ENCODE assay signal across 9 cellular contexts in the genomic region with DNA sequence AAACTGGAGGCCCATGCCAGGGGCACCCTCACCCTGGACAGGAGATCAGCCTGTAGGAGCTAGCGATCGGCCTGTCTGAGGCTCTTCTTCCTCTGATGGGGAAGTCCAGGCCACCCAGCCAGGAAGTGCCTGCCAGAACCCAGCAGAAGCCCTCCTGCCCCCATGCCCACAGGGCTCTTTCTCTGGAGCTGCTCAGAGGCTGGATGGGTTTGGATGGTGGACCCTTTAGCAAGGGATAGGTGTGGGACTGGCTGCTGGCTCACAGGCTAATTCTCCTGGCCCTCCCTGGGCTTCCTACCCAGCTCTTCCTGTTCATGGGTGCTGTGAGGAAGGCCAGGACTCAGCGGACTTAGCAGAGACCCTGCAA. TPM values are rescaled to one million over a fixed set of nuclear protein-coding genes. Genes with fewer than 3 reads are reported as not detected.
DNase-seq lines count a peak whose midpoint lies in the region; ATAC-seq and TF ChIP-seq lines count a peak whose summit lies in the region.
"Had no signal": no experiment of that assay in that cellular context is flagged by ENCODE, and none has a peak within 500 bp of the region (broad histone marks: within the 10 kb centered on the region; RNA-seq: fewer than 3 reads in every experiment).

No MANE protein-coding gene starts in this region.

- no peak for DNase-seq in activated naive CD4-positive, alpha-beta T cell treated with anti-CD3 and anti-CD28 coated beads, Interleukin-2, amount 50 U/mL, for 72 hours (ENCODE audit: low spot score in 2 of 2)
- DNase-seq in activated naive CD4-positive, alpha-beta T cell treated with anti-CD3 and anti-CD28 coated beads, Interleukin-2, amount 10 ng/mL, durations not matched to agents 7 days and 5 days, result no peak
- peak; percentile 41 for DNase-seq in activated CD8-positive, alpha-beta T cell treated with anti-CD3 and anti-CD28 coated beads for 36 hours
- peak in 1 of 2 donors; percentile 78 for DNase-seq in left lung
- no peak for DNase-seq in upper lobe of left lung
- no peak for DNase-seq in T1000 (lab: John Stamatoyannopoulos, UW)
- no peak for DNase-seq in breast epithelium (ENCODE audit: low spot score in 2 of 2)
- DNase-seq in CD8-positive, alpha-beta T cell, result no peak
- DNase-seq: NCI-H1930 had no signal

- H3K27me3 ChIP-seq in left lung (no peaks in the 10 kb centered on the region), upper lobe of left lung (no peaks in the 10 kb centered on the region), breast epithelium (no peaks in the 10 kb centered on the region)
- H3K27me3 ChIP-seq in CD8-positive, alpha-beta T cell (ENCODE audit: insufficient read depth, low read length), result no peaks in the 10 kb centered on the region

- no peak for ATAC-seq in activated naive CD4-positive, alpha-beta T cell treated with anti-CD3 and anti-CD28 coated beads, Interleukin-2, amount 50 U/mL, for 72 hours
- ATAC-seq in activated CD8-positive, alpha-beta T cell treated with anti-CD3 and anti-CD28 coated beads for 36 hours, result no peak
- ATAC-seq in left lung (peak; percentile 4), upper lobe of left lung (ENCODE audit: low FRiP score in 2 of 2) (peak in 1 of 2 donors; percentile 19)
- ATAC-seq in CD8-positive, alpha-beta T cell, result no peak

- H3K4me1 Mint-ChIP-seq in activated naive CD4-positive, alpha-beta T cell treated with anti-CD3 and anti-CD28 coated beads, Interleukin-2, amount 10 ng/mL, durations not matched to agents 7 days and 5 days, result peaks cover 48% of the 10 kb centered on the region
- H3K4me1 Mint-ChIP-seq in activated CD8-positive, alpha-beta T cell treated with anti-CD3 and anti-CD28 coated beads for 36 hours (ENCODE audit: low read depth), result peaks cover 65% of the 10 kb centered on the region
- H3K4me1 Mint-ChIP-seq in CD8-positive, alpha-beta T cell (ENCODE audit: low read depth), result peaks cover 53% of the 10 kb centered on the region

- POLR2A ChIA-PET in activated CD8-positive, alpha-beta T cell treated with anti-CD3 and anti-CD28 coated beads for 36 hours (lab: Charles Lee), result interaction anchor here (1.4 to 2.2 kb wide), 7 partner anchors 8 to 185 kb away, joined by 4 to 15 read pairs (median 7); no protein-coding TSS in a partner anchor
- POLR2A ChIA-PET in CD8-positive, alpha-beta T cell (lab: Charles Lee), result interaction anchor here (0.5 to 2.7 kb wide), 5 partner anchors 8 to 1015 kb away, joined by 3 to 20 read pairs (median 3); no protein-coding TSS in a partner anchor

- intact Hi-C loops in activated CD8-positive, alpha-beta T cell treated with anti-CD3 and anti-CD28 coated beads for 36 hours (cut with micrococcal nuclease), result loop anchor here (1.0 kb wide), 1 partner anchor 9 kb away; no protein-coding TSS in a partner anchor
- intact Hi-C loops in left lung (cut with DNase I), result no loop called here
- intact Hi-C loops in breast epithelium (cut with DNase I; ENCODE audit: low total_unique reads), result no loop called here
- intact Hi-C loops in CD8-positive, alpha-beta T cell (cut with DNase I, micrococcal nuclease), result loop anchor here (1.0 to 5.0 kb wide), 3 partner anchors 10 to 391 kb away; no protein-coding TSS in a partner anchor

- peaks cover under 1% of the 10 kb centered on the region for H3K27me3 Mint-ChIP-seq in activated naive CD4-positive, alpha-beta T cell treated with anti-CD3 and anti-CD28 coated beads, Interleukin-2, amount 10 ng/mL, durations not matched to agents 7 days and 5 days
- H3K27me3 Mint-ChIP-seq in activated CD8-positive, alpha-beta T cell treated with anti-CD3 and anti-CD28 coated beads for 36 hours, result no peaks in the 10 kb centered on the region
- no peaks in the 10 kb centered on the region for H3K27me3 Mint-ChIP-seq in CD8-positive, alpha-beta T cell (ENCODE audit: low read depth)

- no peak for TF ChIP-seq POLR2A in upper lobe of left lung (IDR thresholded peaks at IDR 0.05)
- TF ChIP-seq POLR2A in breast epithelium (IDR thresholded peaks at IDR 0.05), result no peak

- peak overlapping the region; percentile 98 to 99 for H3K27ac Mint-ChIP-seq in activated naive CD4-positive, alpha-beta T cell treated with anti-CD3 and anti-CD28 coated beads, Interleukin-2, amount 50 U/mL, for 72 hours
- H3K27ac Mint-ChIP-seq in activated naive CD4-positive, alpha-beta T cell treated with anti-CD3 and anti-CD28 coated beads, Interleukin-2, amount 10 ng/mL, durations not matched to agents 7 days and 5 days, result no peak overlapping the region
- H3K27ac Mint-ChIP-seq in activated CD8-positive, alpha-beta T cell treated with anti-CD3 and anti-CD28 coated beads for 36 hours, result peak overlapping the region; percentile 98
- H3K27ac Mint-ChIP-seq in CD8-positive, alpha-beta T cell, result no peak overlapping the region

- no peak for TF ChIP-seq EP300 in upper lobe of left lung (IDR thresholded peaks at IDR 0.05)

- H3K4me1 ChIP-seq in left lung, result peaks cover 6 to 53% of the 10 kb centered on the region in 2 donors
- peaks cover 32 to 48% (median 44%) of the 10 kb centered on the region in 4 donors for H3K4me1 ChIP-seq in upper lobe of left lung
- H3K4me1 ChIP-seq in breast epithelium, result no peaks in the 10 kb centered on the region
- peaks cover 53% of the 10 kb centered on the region for H3K4me1 ChIP-seq in CD8-positive, alpha-beta T cell (ENCODE audit: insufficient read depth, low read length)

- H3K9me3 ChIP-seq in left lung (no peaks in the 10 kb centered on the region), upper lobe of left lung (no peaks in the 10 kb centered on the region), breast epithelium (no peaks in the 10 kb centered on the region)
- H3K9me3 ChIP-seq in CD8-positive, alpha-beta T cell (ENCODE audit: low read length), result no peaks in the 10 kb centered on the region

- H3K36me3 Mint-ChIP-seq in activated naive CD4-positive, alpha-beta T cell treated with anti-CD3 and anti-CD28 coated beads, Interleukin-2, amount 50 U/mL, for 72 hours, result no peaks in the 10 kb centered on the region
- no peaks in the 10 kb centered on the region for H3K36me3 Mint-ChIP-seq in activated naive CD4-positive, alpha-beta T cell treated with anti-CD3 and anti-CD28 coated beads, Interleukin-2, amount 10 ng/mL, durations not matched to agents 7 days and 5 days
- no peaks in the 10 kb centered on the region for H3K36me3 Mint-ChIP-seq in activated CD8-positive, alpha-beta T cell treated with anti-CD3 and anti-CD28 coated beads for 36 hours (ENCODE audit: low read depth)
- H3K36me3 Mint-ChIP-seq in CD8-positive, alpha-beta T cell, result peaks cover 3% of the 10 kb centered on the region

- no peak for TF ChIP-seq CTCF in activated CD8-positive, alpha-beta T cell treated with anti-CD3 and anti-CD28 coated beads for 36 hours (IDR thresholded peaks at IDR 0.05)
- TF ChIP-seq CTCF in left lung (IDR thresholded peaks at IDR 0.05), result no peak
- no peak for TF ChIP-seq CTCF in upper lobe of left lung (IDR thresholded peaks at IDR 0.05)
- TF ChIP-seq CTCF in breast epithelium (IDR thresholded peaks at IDR 0.05), result no peak
- TF ChIP-seq CTCF in CD8-positive, alpha-beta T cell (IDR thresholded peaks at IDR 0.05), result no peak

- H3K4me3 ChIP-seq in left lung (no peak overlapping the region), upper lobe of left lung (no peak overlapping the region), breast epithelium (no peak overlapping the region)
- H3K4me3 ChIP-seq in CD8-positive, alpha-beta T cell (ENCODE audit: low read depth, low read length), result no peak overlapping the region

- no peaks in the 10 kb centered on the region for H3K9me3 Mint-ChIP-seq in activated naive CD4-positive, alpha-beta T cell treated with anti-CD3 and anti-CD28 coated beads, Interleukin-2, amount 50 U/mL, for 72 hours
- H3K9me3 Mint-ChIP-seq in activated naive CD4-positive, alpha-beta T cell treated with anti-CD3 and anti-CD28 coated beads, Interleukin-2, amount 10 ng/mL, durations not matched to agents 7 days and 5 days, result no peaks in the 10 kb centered on the region
- H3K9me3 Mint-ChIP-seq in activated CD8-positive, alpha-beta T cell treated with anti-CD3 and anti-CD28 coated beads for 36 hours, result no peaks in the 10 kb centered on the region
- H3K9me3 Mint-ChIP-seq in CD8-positive, alpha-beta T cell, result no peaks in the 10 kb centered on the region

- CTCF ChIA-PET in activated naive CD4-positive, alpha-beta T cell treated with anti-CD3 and anti-CD28 coated beads, Interleukin-2, amount 10 ng/mL, durations not matched to agents 7 days and 5 days (lab: Charles Lee), result interaction anchor here (1.0 to 11.5 kb wide), 12 partner anchors 9 to 397 kb away, joined by 3 to 270 read pairs (median 6); no protein-coding TSS in a partner anchor
- CTCF ChIA-PET in activated CD8-positive, alpha-beta T cell treated with anti-CD3 and anti-CD28 coated beads for 36 hours (lab: Charles Lee), result interaction anchor here (0.6 to 15.2 kb wide), 32 partner anchors 10 to 493 kb away, joined by 3 to 196 read pairs (median 4); partner anchors contain the start of genes IL10RA and TMPRSS13
- CTCF ChIA-PET in CD8-positive, alpha-beta T cell (lab: Charles Lee), result interaction anchor here (0.6 to 12.9 kb wide), 23 partner anchors 11 to 390 kb away, joined by 3 to 431 read pairs (median 7); partner anchors contain the start of genes DSCAML1 and TMPRSS13

- H3K27ac ChIP-seq in left lung (peak overlapping the region in 1 of 2 donors; percentile 92), upper lobe of left lung (peak overlapping the region; percentile 15 to 74 (median 67)), breast epithelium (no peak overlapping the region)
- no peak overlapping the region for H3K27ac ChIP-seq in CD8-positive, alpha-beta T cell (ENCODE audit: low read depth, low read length)

- WGBS in upper lobe of left lung, 2 donors, result 60 to 63% methylated on average over 2 to 3 of the region's 3 CpGs

- H3K4me3 Mint-ChIP-seq in activated naive CD4-positive, alpha-beta T cell treated with anti-CD3 and anti-CD28 coated beads, Interleukin-2, amount 10 ng/mL, durations not matched to agents 7 days and 5 days, result no peak overlapping the region
- H3K4me3 Mint-ChIP-seq in activated CD8-positive, alpha-beta T cell treated with anti-CD3 and anti-CD28 coated beads for 36 hours, result peak overlapping the region; percentile 63
- H3K4me3 Mint-ChIP-seq in CD8-positive, alpha-beta T cell, result no peak overlapping the region

- no peaks in the 10 kb centered on the region for H3K36me3 ChIP-seq in left lung
- H3K36me3 ChIP-seq in upper lobe of left lung, result no peaks in the 10 kb centered on the region
- no peaks in the 10 kb centered on the region for H3K36me3 ChIP-seq in breast epithelium
- no peaks in the 10 kb centered on the region for H3K36me3 ChIP-seq in CD8-positive, alpha-beta T cell (ENCODE audit: insufficient read depth, low read length)

RNA-seq across cellular contexts. Expression of gene FXYD2, which starts 7.7 kb away (rescaled TPM):
- total RNA-seq in activated naive CD4-positive, alpha-beta T cell treated with anti-CD3 and anti-CD28 coated beads, Interleukin-2, amount 50 U/mL, for 72 hours, result 1 to 10 TPM; 1.6 to 4.8 TPM
- total RNA-seq in activated CD8-positive, alpha-beta T cell treated with anti-CD3 and anti-CD28 coated beads for 36 hours, result 1 to 10 TPM; 6.7 to 7.2 TPM
- total RNA-seq in left lung (1 to 10 TPM; 1.2 to 4.4 TPM), upper lobe of left lung (1 to 10 TPM in 4 of 6 donors, under 1 TPM in 2; 0.15 to 4.5 (median 2.4) TPM), breast epithelium (1 to 10 TPM in 2 of 3 donors, under 1 TPM in 1; 0.66 to 2.0 (median 1.3) TPM)
- 1 to 10 TPM; 9.1 to 9.6 TPM for total RNA-seq in CD8-positive, alpha-beta T cell

RNA-seq across cellular contexts. Expression of gene DSCAML1, which starts 19.8 kb away (rescaled TPM):
- total RNA-seq in activated naive CD4-positive, alpha-beta T cell treated with anti-CD3 and anti-CD28 coated beads, Interleukin-2, amount 50 U/mL, for 72 hours, result 1 to 10 TPM; 2.5 to 5.0 TPM
- total RNA-seq in activated CD8-positive, alpha-beta T cell treated with anti-CD3 and anti-CD28 coated beads for 36 hours, result under 1 TPM; 0.13 to 0.29 TPM
- total RNA-seq in left lung, result under 1 TPM; 0.35 to 0.39 TPM
- total RNA-seq in upper lobe of left lung, result 1 to 10 TPM in 3 of 6 donors, under 1 TPM in 3; 0.30 to 3.1 (median 1.3) TPM
- total RNA-seq in breast epithelium, result 1 to 10 TPM in 1 of 3 donors, under 1 TPM in 2; 0.33 to 1.8 (median 0.64) TPM
- total RNA-seq in CD8-positive, alpha-beta T cell, result 1 to 10 TPM; 1.3 to 1.8 TPM

RNA-seq across cellular contexts. Expression of gene FXYD6, which starts 59.6 kb away (rescaled TPM):
- under 1 TPM in 1 of 2 donors, not detected in 1; 0.31 TPM for total RNA-seq in activated naive CD4-positive, alpha-beta T cell treated with anti-CD3 and anti-CD28 coated beads, Interleukin-2, amount 50 U/mL, for 72 hours
- not detected for total RNA-seq in activated CD8-positive, alpha-beta T cell treated with anti-CD3 and anti-CD28 coated beads for 36 hours
- 10 to 100 TPM; 41.4 to 55.0 TPM for total RNA-seq in left lung
- total RNA-seq in upper lobe of left lung, result 10 to 100 TPM; 16.2 to 61.4 (median 33.8) TPM
- 10 to 100 TPM; 16.0 to 25.0 (median 20.3) TPM for total RNA-seq in breast epithelium
- total RNA-seq in CD8-positive, alpha-beta T cell, result not detected

Comparison
In these comparisons a context has a peak if more than half of its experiments do, and no peak if none do; other contexts are left out.
1. H3K27ac Mint-ChIP-seq: peak in activated naive CD4-positive, alpha-beta T cell treated with anti-CD3 and anti-CD28 coated beads, Interleukin-2, amount 50 U/mL, for 72 hours (2 of 2) and activated CD8-positive, alpha-beta T cell treated with anti-CD3 and anti-CD28 coated beads for 36 hours (single experiment); none in activated naive CD4-positive, alpha-beta T cell treated with anti-CD3 and anti-CD28 coated beads, Interleukin-2, amount 10 ng/mL, durations not matched to agents 7 days and 5 days (single experiment) and CD8-positive, alpha-beta T cell (single experiment).
2. H3K27ac ChIP-seq: peak in upper lobe of left lung (4 of 4); none in breast epithelium (0 of 2) and CD8-positive, alpha-beta T cell (single experiment).
3. RNA of gene FXYD6, which starts 59.6 kb away (total RNA-seq): 41.4 to 55.0 TPM in left lung, 16.2 to 61.4 TPM in upper lobe of left lung and 16.0 to 25.0 TPM in breast epithelium; 0.31 TPM in activated naive CD4-positive, alpha-beta T cell treated with anti-CD3 and anti-CD28 coated beads, Interleukin-2, amount 50 U/mL, for 72 hours, not detected in activated CD8-positive, alpha-beta T cell treated with anti-CD3 and anti-CD28 coated beads for 36 hours and not detected in CD8-positive, alpha-beta T cell; every median in the first group is over 10 times any median in the second.
4. intact Hi-C loops: an anchor here in activated CD8-positive, alpha-beta T cell treated with anti-CD3 and anti-CD28 coated beads for 36 hours (1.0 kb wide) and CD8-positive, alpha-beta T cell (1.0 to 5.0 kb wide); none called in left lung and breast epithelium.